In genomic region chr3:27585429-27585828, GRCh38 we compare ENCODE assay signal across 15 cellular contexts.
"Had no signal": no experiment of that assay in that cellular context is flagged by ENCODE, and none has a peak within 500 bp of the region (broad histone marks: within the 10 kb centered on the region; RNA-seq: fewer than 3 reads in every experiment).

No MANE protein-coding gene starts in this region.

- ATAC-seq: activated CD8-positive, alpha-beta memory T cell treated with anti-CD3 and anti-CD28 coated beads, Interleukin-2, amount 10 ng/mL, durations not matched to agents 7 days and 5 days; effector memory CD8-positive, alpha-beta T cell; left lung; right cardiac atrium had no signal

- DNase-seq: activated CD4-positive, alpha-beta memory T cell treated with anti-CD3 and anti-CD28 coated beads, Interleukin-2, amount 10 ng/mL, durations not matched to agents 7 days and 5 days; activated CD4-positive, alpha-beta T cell treated with anti-CD3 and anti-CD28 coated beads for 48 hours; activated CD4-positive, CD25-positive, alpha-beta regulatory T cell; activated CD8-positive, alpha-beta memory T cell treated with anti-CD3 and anti-CD28 coated beads, Interleukin-2, amount 10 ng/mL, durations not matched to agents 7 days and 5 days; effector memory CD8-positive, alpha-beta T cell; left lung; naive B cell; right cardiac atrium; T-helper 1 cell; T-helper 9 cell; trophoblast cell had no signal

- H3K27me3 ChIP-seq: esophagus muscularis mucosa, hepatocyte, left lung, neural progenitor cell, vagina had no signal

- H3K9me3 ChIP-seq: esophagus muscularis mucosa, left lung, vagina had no signal

- H3K4me3 ChIP-seq: esophagus muscularis mucosa, hepatocyte, left lung, neural progenitor cell, vagina had no signal

- H3K36me3 ChIP-seq: esophagus muscularis mucosa, left lung, neural progenitor cell, vagina had no signal

- H3K27ac ChIP-seq: left lung, neural progenitor cell, vagina had no signal
